In the genomic region with DNA sequence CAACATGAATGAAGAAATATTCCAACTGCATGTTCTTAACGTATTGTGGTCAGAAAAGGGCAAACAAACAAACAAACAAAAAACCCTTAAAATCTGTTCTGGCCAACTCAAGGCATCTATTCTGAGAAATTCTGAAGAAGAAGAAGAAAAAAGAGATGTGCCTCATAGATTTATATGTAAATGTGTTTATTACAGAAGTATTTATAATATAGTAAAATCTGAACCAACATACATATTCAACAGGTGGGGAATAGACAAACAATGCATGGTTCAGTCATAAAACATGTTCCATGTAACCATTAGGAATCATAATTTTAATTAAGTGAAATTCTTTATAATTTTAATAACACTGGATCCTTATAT, we compare ENCODE assay signal across 9 cellular contexts. TPM values are rescaled to one million over a fixed set of nuclear protein-coding genes. Genes with fewer than 3 reads are reported as not detected.
A peak's percentile ranks its signal among the peaks of the same experiment; 100 is the strongest.
DNase-seq lines count a peak whose midpoint lies in the region; ATAC-seq and TF ChIP-seq lines count a peak whose summit lies in the region.
"Had no signal": no experiment of that assay in that cellular context is flagged by ENCODE, and none has a peak within 500 bp of the region (broad histone marks: within the 10 kb centered on the region; RNA-seq: fewer than 3 reads in every experiment).

No MANE protein-coding gene starts in this region.

- no peaks in the 10 kb centered on the region for H3K27me3 ChIP-seq in brain microvascular endothelial cell (replicated peaks)
- H3K27me3 ChIP-seq in lung (ENCODE audit: control insufficient read depth, insufficient read depth): no peaks in the 10 kb centered on the region

- peak overlapping the region; percentile 88 for H3K27ac ChIP-seq in brain microvascular endothelial cell
- peak overlapping the region; percentile 88 to 89 for H3K27ac ChIP-seq in lung (ENCODE audit: low read depth in 1 of 2, low read length in 1 of 2)
- H3K27ac ChIP-seq in urinary bladder (ENCODE audit: low read depth): no peak overlapping the region

- in situ Hi-C loops in brain microvascular endothelial cell (cut with HindIII; ENCODE audit: low pct_ligation_motif_present, low sequenced_read_pairs): no loop called here

- intact Hi-C loops in left colon (cut with DNase I, micrococcal nuclease): no loop called here

- no peak for DNase-seq in activated naive CD8-positive, alpha-beta T cell treated with anti-CD3 and anti-CD28 coated beads for 36 hours
- DNase-seq in brain microvascular endothelial cell (no peak), lung (ENCODE audit: low spot score) (no peak), left colon (no peak), UCSD-AML1 (lab: John Stamatoyannopoulos, UW; ENCODE audit: unreplicated experiment) (no peak)

- TF ChIP-seq CTCF in brain microvascular endothelial cell (IDR thresholded peaks at IDR 0.05; ENCODE audit: low read depth, low read length, missing control alignments) (no peak), lung (IDR thresholded peaks at IDR 0.05; ENCODE audit: control extremely low read depth, extremely low read depth) (no peak)

- H3K4me3 ChIP-seq in brain microvascular endothelial cell (ENCODE audit: low read depth, low read length): peak overlapping the region; percentile 77
- peak overlapping the region; percentile 45 for H3K4me3 ChIP-seq in lung
- H3K4me3 ChIP-seq in urinary bladder (ENCODE audit: low read depth, low read length): peak overlapping the region; percentile 44

- H3K4me3 Mint-ChIP-seq in activated naive CD8-positive, alpha-beta T cell: no peak overlapping the region
- no peak overlapping the region for H3K4me3 Mint-ChIP-seq in activated naive CD8-positive, alpha-beta T cell treated with anti-CD3 and anti-CD28 coated beads for 36 hours

- H3K36me3 ChIP-seq in brain microvascular endothelial cell (replicated peaks): peaks cover 6% of the 10 kb centered on the region
- peaks cover 3 to 11% of the 10 kb centered on the region in 2 donors for H3K36me3 ChIP-seq in lung (ENCODE audit: control insufficient read depth in 2 of 2, insufficient read depth in 2 of 2, low read length in 2 of 2)
- peaks cover 4% of the 10 kb centered on the region for H3K36me3 ChIP-seq in urinary bladder (ENCODE audit: insufficient read depth)

- WGBS in lung, 2 donors: 0% methylated on average over 1 of the region's 1 CpG
- 0% methylated on average over 1 of the region's 1 CpG for WGBS in urinary bladder

- H3K27ac Mint-ChIP-seq in activated naive CD8-positive, alpha-beta T cell: peak overlapping the region; percentile 86
- no peak overlapping the region for H3K27ac Mint-ChIP-seq in activated naive CD8-positive, alpha-beta T cell treated with anti-CD3 and anti-CD28 coated beads for 36 hours
- H3K27ac Mint-ChIP-seq: brain had no signal

- ATAC-seq in lung (ENCODE audit: insufficient read depth, low FRiP score) (no peak), HG02870 (IDR thresholded peaks at IDR 0.05; ENCODE audit: unreplicated experiment) (no peak), left colon (no peak)

- no peaks in the 10 kb centered on the region for H3K27me3 Mint-ChIP-seq in activated naive CD8-positive, alpha-beta T cell
- no peaks in the 10 kb centered on the region for H3K27me3 Mint-ChIP-seq in activated naive CD8-positive, alpha-beta T cell treated with anti-CD3 and anti-CD28 coated beads for 36 hours
- H3K27me3 Mint-ChIP-seq: brain had no signal

- no peaks in the 10 kb centered on the region for H3K9me3 Mint-ChIP-seq in activated naive CD8-positive, alpha-beta T cell (ENCODE audit: low read depth)
- H3K9me3 Mint-ChIP-seq in activated naive CD8-positive, alpha-beta T cell treated with anti-CD3 and anti-CD28 coated beads for 36 hours: no peaks in the 10 kb centered on the region
- H3K9me3 Mint-ChIP-seq: brain had no signal

- peaks cover 2 to 8% of the 10 kb centered on the region in 2 donors for H3K4me1 ChIP-seq in lung (ENCODE audit: control insufficient read depth in 2 of 2, insufficient read depth in 2 of 2, low read length in 2 of 2)
- H3K4me1 ChIP-seq in urinary bladder (ENCODE audit: insufficient read depth): no peaks in the 10 kb centered on the region

- H3K36me3 Mint-ChIP-seq in activated naive CD8-positive, alpha-beta T cell: peaks cover 15% of the 10 kb centered on the region
- H3K36me3 Mint-ChIP-seq in activated naive CD8-positive, alpha-beta T cell treated with anti-CD3 and anti-CD28 coated beads for 36 hours: peaks cover 18% of the 10 kb centered on the region
- H3K36me3 Mint-ChIP-seq: brain had no signal

- H3K4me1 Mint-ChIP-seq in activated naive CD8-positive, alpha-beta T cell (ENCODE audit: low read depth): peaks cover 69% of the 10 kb centered on the region
- H3K4me1 Mint-ChIP-seq in activated naive CD8-positive, alpha-beta T cell treated with anti-CD3 and anti-CD28 coated beads for 36 hours: peaks cover 49% of the 10 kb centered on the region

- H3K9me3 ChIP-seq in lung (ENCODE audit: control insufficient read depth in 2 of 2, insufficient read depth in 1 of 2, low read length in 1 of 2): no peaks in the 10 kb centered on the region

RNA-seq across cellular contexts. Expression of a gene that starts 0.6 kb away (rescaled TPM):
- total RNA-seq in activated naive CD8-positive, alpha-beta T cell treated with anti-CD3 and anti-CD28 coated beads for 36 hours: 10 to 100 TPM; 25.6 to 27.0 TPM
- total RNA-seq in lung (10 to 100 TPM; 19.7 to 19.8 TPM), urinary bladder (13.6 TPM), left colon (10 to 100 TPM; 17.6 to 35.1 TPM)
- polyA plus RNA-seq in lung (10 to 100 TPM; 17.5 to 40.5 TPM), urinary bladder (23.9 TPM)

RNA-seq across cellular contexts. Expression of a gene that starts 17.3 kb away (rescaled TPM):
- 10 to 100 TPM; 12.8 to 14.9 TPM for total RNA-seq in activated naive CD8-positive, alpha-beta T cell treated with anti-CD3 and anti-CD28 coated beads for 36 hours
- 10 to 100 TPM; 19.1 to 26.8 TPM for total RNA-seq in lung
- polyA plus RNA-seq in lung: 10 to 100 TPM in 1 of 2 donors, 1 to 10 TPM in 1; 9.5 to 21.8 TPM
- 10.8 TPM for total RNA-seq in urinary bladder
- polyA plus RNA-seq in urinary bladder: 9.6 TPM
- 1 to 10 TPM; 6.2 to 8.0 TPM for total RNA-seq in left colon

RNA-seq across cellular contexts. Expression of a gene that starts 36.5 kb away (rescaled TPM):
- 10 to 100 TPM; 19.0 to 20.7 TPM for total RNA-seq in activated naive CD8-positive, alpha-beta T cell treated with anti-CD3 and anti-CD28 coated beads for 36 hours
- 10 to 100 TPM; 18.7 to 60.1 TPM for total RNA-seq in lung
- 10 to 100 TPM; 14.4 to 26.3 TPM for polyA plus RNA-seq in lung
- total RNA-seq in urinary bladder: 39.8 TPM
- 13.3 TPM for polyA plus RNA-seq in urinary bladder
- total RNA-seq in left colon: 10 to 100 TPM; 21.2 to 21.6 TPM
